In the genomic region with DNA sequence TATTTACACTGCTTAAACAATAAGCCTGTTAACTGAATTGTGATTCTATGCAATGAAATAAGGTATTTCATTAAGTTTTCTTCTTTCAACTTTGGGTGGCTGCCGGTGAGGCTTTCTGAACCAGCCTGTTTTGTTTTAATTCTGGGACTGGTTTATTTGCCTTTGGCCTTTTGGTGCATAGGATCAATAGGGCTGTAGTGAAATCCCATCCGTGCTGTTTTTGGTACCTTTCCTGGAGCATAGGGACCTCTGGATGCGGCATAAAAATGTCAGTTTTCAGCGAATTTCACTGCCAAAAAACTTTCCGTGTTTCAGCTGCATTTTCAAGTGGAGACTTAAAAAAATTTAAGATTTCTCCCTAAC, we compare ENCODE assay signal across 1 cellular context.
TF ChIP-seq lines count a peak whose summit lies in the region.

No MANE protein-coding gene starts in this region.

TF ChIP-seq in K562, 482 proteins besides CTCF, POLR2A, EP300 and RAD21 (continued from another document):
- TF ChIP-seq, protein P1, sequence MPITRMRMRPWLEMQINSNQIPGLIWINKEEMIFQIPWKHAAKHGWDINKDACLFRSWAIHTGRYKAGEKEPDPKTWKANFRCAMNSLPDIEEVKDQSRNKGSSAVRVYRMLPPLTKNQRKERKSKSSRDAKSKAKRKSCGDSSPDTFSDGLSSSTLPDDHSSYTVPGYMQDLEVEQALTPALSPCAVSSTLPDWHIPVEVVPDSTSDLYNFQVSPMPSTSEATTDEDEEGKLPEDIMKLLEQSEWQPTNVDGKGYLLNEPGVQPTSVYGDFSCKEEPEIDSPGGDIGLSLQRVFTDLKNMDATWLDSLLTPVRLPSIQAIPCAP (CRISPR knock-in tag; IDR thresholded peaks at IDR 0.05; ENCODE audit: borderline replicate concordance): no peak
- TF ChIP-seq ZNF584 (CRISPR knock-in tag; IDR thresholded peaks at IDR 0.05; ENCODE audit: low read depth): 0 out of 2 replicates have a peak, but pooled peaks have one; percentile 9
- TF ChIP-seq ZFX (CRISPR knock-in tag; IDR thresholded peaks at IDR 0.05): 0 out of 2 replicates have a peak, but pooled peaks have one; percentile 0
- no peak for TF ChIP-seq TAF7 (tag; IDR thresholded peaks at IDR 0.05)
- no peak for TF ChIP-seq MEIS2 (IDR thresholded peaks at IDR 0.05; ENCODE audit: partially characterized antibody)
- no peak for TF ChIP-seq ZBTB7A (IDR thresholded peaks at IDR 0.05; ENCODE audit: borderline replicate concordance, control insufficient read depth, low read depth, low read length)
- TF ChIP-seq FOXA3 (CRISPR knock-in tag; conservative IDR thresholded peaks at IDR 0.05 in 1 of 2, IDR thresholded peaks at IDR 0.05 in 1 of 2): 0 out of 4 replicates have a peak, but pooled peaks of 1 of the 2 experiments have one; percentile 4
- TF ChIP-seq CHD1 (IDR thresholded peaks at IDR 0.05; ENCODE audit: low read length): peak; percentile 64
- 0 out of 2 replicates have a peak, but pooled peaks have one; percentile 3 for TF ChIP-seq TCF7L2 (IDR thresholded peaks at IDR 0.05; ENCODE audit: low read depth, low read length)
- TF ChIP-seq, protein P2, sequence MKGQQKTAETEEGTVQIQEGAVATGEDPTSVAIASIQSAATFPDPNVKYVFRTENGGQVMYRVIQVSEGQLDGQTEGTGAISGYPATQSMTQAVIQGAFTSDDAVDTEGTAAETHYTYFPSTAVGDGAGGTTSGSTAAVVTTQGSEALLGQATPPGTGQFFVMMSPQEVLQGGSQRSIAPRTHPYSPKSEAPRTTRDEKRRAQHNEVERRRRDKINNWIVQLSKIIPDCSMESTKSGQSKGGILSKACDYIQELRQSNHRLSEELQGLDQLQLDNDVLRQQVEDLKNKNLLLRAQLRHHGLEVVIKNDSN (CRISPR knock-in tag; IDR thresholded peaks at IDR 0.05): 0 out of 2 replicates have a peak, but pooled peaks have one; percentile 3
- no peak for TF ChIP-seq SREBF2 (CRISPR knock-in tag; IDR thresholded peaks at IDR 0.05)
